Comparison of ENCODE assay signal across 1 cellular context in genomic region chr12:68953536-68953935, GRCh38.
TF ChIP-seq lines count a peak whose summit lies in the region.

No MANE protein-coding gene starts in this region.

TF ChIP-seq in SK-N-SH treated with all-trans-retinoic acid at 6 μM for 48 hours, 23 proteins besides CTCF, POLR2A, EP300 and RAD21 (continued from another document):
- TF ChIP-seq TSHZ2 (CRISPR knock-in tag; IDR thresholded peaks at IDR 0.05), result no peak
- TF ChIP-seq ZNF70 (CRISPR knock-in tag; IDR thresholded peaks at IDR 0.05), result no peak
- TF ChIP-seq TCF4 (CRISPR knock-in tag; IDR thresholded peaks at IDR 0.05; ENCODE audit: borderline replicate concordance), result no peak
- no peak for TF ChIP-seq CREB5 (CRISPR knock-in tag; IDR thresholded peaks at IDR 0.05; ENCODE audit: low read depth)
- TF ChIP-seq TOX (CRISPR knock-in tag; IDR thresholded peaks at IDR 0.05; ENCODE audit: borderline replicate concordance), result no peak
